Comparison of ENCODE assay signal across 10 cellular contexts in the genomic region with DNA sequence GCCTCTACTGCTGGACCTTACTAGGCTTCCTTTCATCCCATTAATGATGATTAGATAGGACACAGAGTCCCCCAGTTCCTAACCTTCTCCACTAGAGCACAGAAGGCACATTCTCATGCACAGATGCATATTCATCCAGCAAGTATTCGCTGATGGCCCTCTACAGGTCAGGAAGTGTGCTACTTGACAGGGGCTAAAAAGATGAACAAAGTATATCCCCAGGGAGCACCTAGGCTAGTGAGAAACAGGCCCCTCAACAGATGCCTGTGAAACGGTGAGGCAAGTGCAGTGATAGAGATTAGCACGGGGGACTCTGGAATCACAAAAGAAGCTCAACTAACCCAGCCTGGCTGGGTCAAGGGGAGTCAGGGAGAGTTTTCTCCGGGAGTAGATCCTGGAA.
A peak's percentile ranks its signal among the peaks of the same experiment; 100 is the strongest.
DNase-seq lines count a peak whose midpoint lies in the region; ATAC-seq, FAIRE-seq and TF ChIP-seq lines count a peak whose summit lies in the region.
"Had no signal": no experiment of that assay in that cellular context is flagged by ENCODE, and none has a peak within 500 bp of the region (broad histone marks: within the 10 kb centered on the region; RNA-seq: fewer than 3 reads in every experiment).

No MANE protein-coding gene starts in this region.

- H3K9me3 ChIP-seq in thyroid gland (no peaks in the 10 kb centered on the region), esophagus squamous epithelium (no peaks in the 10 kb centered on the region)

- H3K27me3 Mint-ChIP-seq in chondrocyte (ENCODE audit: low read depth), result no peaks in the 10 kb centered on the region
- peaks cover 32% of the 10 kb centered on the region for H3K27me3 Mint-ChIP-seq in stimulated activated memory B cell treated with anti-CD40 and anti-IgM and Interleukin-4, amounts not matched to agents 10 μg/mL and 1 μg/mL and 100 μg/mL, for 72 hours

- H4K20me1 ChIP-seq in KMS-11 (ENCODE audit: insufficient read depth), result no peaks in the 10 kb centered on the region

- H2AFZ ChIP-seq in KMS-11 (ENCODE audit: low read depth), result no peak overlapping the region

- no peak overlapping the region for H3K27ac ChIP-seq in KMS-11
- no peak overlapping the region for H3K27ac ChIP-seq in thyroid gland
- H3K27ac ChIP-seq in esophagus squamous epithelium, result no peak overlapping the region

- H3K4me1 ChIP-seq in KMS-11 (ENCODE audit: low read depth, poor library complexity, severe bottlenecking) (peaks cover 33% of the 10 kb centered on the region), thyroid gland (peaks cover 33 to 39% of the 10 kb centered on the region in 2 donors), esophagus squamous epithelium (peaks cover 0 to 36% (median 10%) of the 10 kb centered on the region in 3 donors)

- H3K79me2 ChIP-seq in KMS-11 (ENCODE audit: insufficient read depth, low read depth), result no peaks in the 10 kb centered on the region

- WGBS in thyroid gland, 2 donors, result 46 to 62% methylated on average over 4 of the region's 4 CpGs
- WGBS in esophagus squamous epithelium, 2 donors, result 63 to 78% methylated on average over 3 to 4 of the region's 4 CpGs

- H3K4me2 ChIP-seq in KMS-11, result no peak overlapping the region

- H3K4me1 Mint-ChIP-seq in chondrocyte (ENCODE audit: low read depth), result peaks cover 17% of the 10 kb centered on the region
- H3K4me1 Mint-ChIP-seq in stimulated activated memory B cell treated with anti-CD40 and anti-IgM and Interleukin-4, amounts not matched to agents 10 μg/mL and 1 μg/mL and 100 μg/mL, for 72 hours, result peaks cover 7% of the 10 kb centered on the region

- TF ChIP-seq POLR2A in thyroid gland (IDR thresholded peaks at IDR 0.05) (no peak), esophagus squamous epithelium (IDR thresholded peaks at IDR 0.05) (no peak)

- TF ChIP-seq CTCF in KMS-11 (conservative IDR thresholded peaks at IDR 0.05; ENCODE audit: low read depth, low read length) (peak; percentile 49; the same call in 1 of the 2 replicates), chondrocyte (IDR thresholded peaks at IDR 0.05) (peak; percentile 29), thyroid gland (IDR thresholded peaks at IDR 0.05) (peak in 1 of 6 experiments; percentile 20), esophagus squamous epithelium (IDR thresholded peaks at IDR 0.05) (peak in 2 of 6 experiments; percentile 26 to 44)

- no peaks in the 10 kb centered on the region for H3K36me3 ChIP-seq in KMS-11 (ENCODE audit: insufficient read depth)
- H3K36me3 ChIP-seq in thyroid gland, result no peaks in the 10 kb centered on the region
- no peaks in the 10 kb centered on the region for H3K36me3 ChIP-seq in esophagus squamous epithelium

- no peak overlapping the region for H3K4me3 Mint-ChIP-seq in chondrocyte (ENCODE audit: unreplicated experiment)
- H3K4me3 Mint-ChIP-seq in stimulated activated memory B cell treated with anti-CD40 and anti-IgM and Interleukin-4, amounts not matched to agents 10 μg/mL and 1 μg/mL and 100 μg/mL, for 72 hours, result no peak overlapping the region

- no peaks in the 10 kb centered on the region for H3K9me3 Mint-ChIP-seq in chondrocyte (ENCODE audit: low read depth)
- H3K9me3 Mint-ChIP-seq in stimulated activated memory B cell treated with anti-CD40 and anti-IgM and Interleukin-4, amounts not matched to agents 10 μg/mL and 1 μg/mL and 100 μg/mL, for 72 hours, result no peaks in the 10 kb centered on the region

- ATAC-seq in stimulated activated memory B cell treated with anti-CD40 and anti-IgM and Interleukin-4, amounts not matched to agents 10 μg/mL and 1 μg/mL and 100 μg/mL, for 72 hours, result peak; percentile 59

- H3K27ac Mint-ChIP-seq in chondrocyte (ENCODE audit: unreplicated experiment), result no peak overlapping the region
- no peak overlapping the region for H3K27ac Mint-ChIP-seq in stimulated activated memory B cell treated with anti-CD40 and anti-IgM and Interleukin-4, amounts not matched to agents 10 μg/mL and 1 μg/mL and 100 μg/mL, for 72 hours

- no peak overlapping the region for H3K9ac ChIP-seq in KMS-11

- intact Hi-C loops in thyroid gland (cut with DNase I), result no loop called here
- intact Hi-C loops in esophagus squamous epithelium (cut with DNase I), result no loop called here

- no peak for FAIRE-seq in RCC 7860 (lab: Jason Lieb, UNC)
- FAIRE-seq: A204.1, TTC549 had no signal

- DNase-seq in DMS53 (lab: John Stamatoyannopoulos, UW) (peak; percentile 32), DMS53 treated with DMSO at 0.1 percent for 48 hours (lab: John Stamatoyannopoulos, UW; ENCODE audit: unreplicated experiment) (no peak), chondrocyte (ENCODE audit: low spot score) (no peak), RCC 7860 (ENCODE audit: low spot score) (no peak), thyroid gland (no peak), esophagus squamous epithelium (lab: John Stamatoyannopoulos, UW) (no peak)

- no peak overlapping the region for H3K4me3 ChIP-seq in KMS-11 (IDR thresholded peaks at IDR 0.05; ENCODE audit: insufficient read depth, low read depth, low read length)
- H3K4me3 ChIP-seq in thyroid gland (replicated peaks in 1 of 3), result no peak overlapping the region
- H3K4me3 ChIP-seq in esophagus squamous epithelium, result no peak overlapping the region

- no peaks in the 10 kb centered on the region for H3K27me3 ChIP-seq in KMS-11 (ENCODE audit: insufficient read depth, low read depth)
- H3K27me3 ChIP-seq in thyroid gland, result no peaks in the 10 kb centered on the region
- H3K27me3 ChIP-seq in esophagus squamous epithelium, result no peaks in the 10 kb centered on the region

- H3K36me3 Mint-ChIP-seq in chondrocyte (ENCODE audit: low read depth), result no peaks in the 10 kb centered on the region
- no peaks in the 10 kb centered on the region for H3K36me3 Mint-ChIP-seq in stimulated activated memory B cell treated with anti-CD40 and anti-IgM and Interleukin-4, amounts not matched to agents 10 μg/mL and 1 μg/mL and 100 μg/mL, for 72 hours
